Comparison of ENCODE assay signal across 14 cellular contexts in the genomic region with DNA sequence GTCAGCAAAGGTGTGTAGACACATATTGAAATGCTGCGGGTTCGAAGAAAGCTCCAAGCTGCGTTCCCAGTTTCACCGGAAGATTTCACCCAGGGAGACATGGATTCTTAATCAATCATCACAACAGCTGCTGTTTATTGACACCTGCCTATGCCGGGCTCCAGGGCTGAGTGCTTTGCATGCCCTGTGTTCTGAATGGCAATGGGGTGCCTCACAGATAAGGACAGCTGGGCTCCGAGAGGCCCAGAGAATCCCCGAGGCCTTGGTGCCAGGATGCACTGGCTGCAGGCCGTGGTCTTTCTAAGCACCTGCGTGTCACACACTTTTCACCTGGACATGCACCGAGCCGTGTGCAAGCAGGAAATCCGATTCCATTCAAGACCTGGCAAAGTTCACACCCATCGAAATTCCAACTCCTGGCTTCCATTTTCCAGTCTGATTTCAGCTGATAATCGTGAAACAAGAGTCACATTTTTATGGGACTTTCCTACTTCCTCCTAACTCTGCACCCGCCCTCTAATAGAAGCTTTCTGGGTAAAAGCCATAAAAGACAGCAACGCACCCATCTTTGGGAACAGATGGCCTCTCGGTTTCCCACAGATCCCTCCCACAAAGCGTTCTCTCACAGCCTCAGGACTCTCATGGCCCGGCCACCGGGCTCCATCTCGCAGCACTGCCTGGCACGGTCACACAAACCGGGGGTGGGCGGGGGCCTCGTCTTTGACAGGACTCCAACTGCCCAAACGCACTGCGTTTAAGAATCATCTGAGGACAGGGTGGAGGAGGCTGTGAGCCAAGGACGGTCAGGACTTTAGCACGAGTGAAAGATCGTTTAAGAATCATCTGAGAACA.
DNase-seq lines count a peak whose midpoint lies in the region; ATAC-seq and TF ChIP-seq lines count a peak whose summit lies in the region.
"Had no signal": no experiment of that assay in that cellular context is flagged by ENCODE, and none has a peak within 500 bp of the region (broad histone marks: within the 10 kb centered on the region; RNA-seq: fewer than 3 reads in every experiment).

No MANE protein-coding gene starts in this region.

- intact Hi-C loops in head of caudate nucleus (cut with DNase I), result no loop called here

- peak; percentile 28 for DNase-seq in activated CD8-positive, alpha-beta memory T cell treated with anti-CD3 and anti-CD28 coated beads, Interleukin-2, amount 50 U/mL, for 48 hours
- no peak for DNase-seq in activated CD8-positive, alpha-beta memory T cell treated with anti-CD3 and anti-CD28 coated beads, Interleukin-2, amount 50 U/mL, for 4 hours
- DNase-seq in head of caudate nucleus, result peak in 32 of 42 donors; percentile 11 to 70 (median 34)
- DNase-seq in osteocyte (ENCODE audit: extremely low spot score, unreplicated experiment), result peak; percentile 67
- peak; percentile 36 for DNase-seq in superior temporal gyrus (ENCODE audit: extremely low spot score)
- DNase-seq in stimulated activated CD4-positive, alpha-beta T cell treated with anti-CD3 and anti-CD28 coated beads, Interleukin-2, amount 100 ng/mL, for 48 hours, result no peak
- no peak for DNase-seq in activated CD4-positive, alpha-beta T cell treated with anti-CD3 and anti-CD28 coated beads for 4 hours
- DNase-seq: 8988T, GF-D8, HCEC 1CT, NCI-H2029, PC-9 had no signal

- no peak for ATAC-seq in HG02798 (IDR thresholded peaks at IDR 0.05; ENCODE audit: poor library complexity, unreplicated experiment)
- ATAC-seq: K562 had no signal

- H3K9me3 Mint-ChIP-seq in osteocyte (ENCODE audit: unreplicated experiment), result peaks cover 7% of the 10 kb centered on the region

- no peak overlapping the region for H3K4me3 Mint-ChIP-seq in osteocyte (ENCODE audit: unreplicated experiment)

- no peaks in the 10 kb centered on the region for H3K27me3 Mint-ChIP-seq in osteocyte (ENCODE audit: unreplicated experiment)

- no peaks in the 10 kb centered on the region for H3K4me1 Mint-ChIP-seq in osteocyte (ENCODE audit: unreplicated experiment)

- TF ChIP-seq CTCF in osteocyte (IDR thresholded peaks at IDR 0.05), result no peak

- no peaks in the 10 kb centered on the region for H3K36me3 Mint-ChIP-seq in osteocyte (ENCODE audit: unreplicated experiment)

- no peak overlapping the region for H3K27ac Mint-ChIP-seq in osteocyte (ENCODE audit: unreplicated experiment)

Comparison
In these comparisons a context has a peak if more than half of its experiments do, and no peak if none do; other contexts are left out.
1. DNase-seq: peak in activated CD8-positive, alpha-beta memory T cell treated with anti-CD3 and anti-CD28 coated beads, Interleukin-2, amount 50 U/mL, for 48 hours (single experiment), head of caudate nucleus (32 of 42), osteocyte (single experiment) and superior temporal gyrus (single experiment); none in activated CD8-positive, alpha-beta memory T cell treated with anti-CD3 and anti-CD28 coated beads, Interleukin-2, amount 50 U/mL, for 4 hours (single experiment), stimulated activated CD4-positive, alpha-beta T cell treated with anti-CD3 and anti-CD28 coated beads, Interleukin-2, amount 100 ng/mL, for 48 hours (0 of 2) and activated CD4-positive, alpha-beta T cell treated with anti-CD3 and anti-CD28 coated beads for 4 hours (0 of 2).